Comparison of ENCODE assay signal across 10 cellular contexts in genomic region chr7:43112941-43113621, GRCh38. TPM values are rescaled to one million over a fixed set of nuclear protein-coding genes. Genes with fewer than 3 reads are reported as not detected.
DNase-seq lines count a peak whose midpoint lies in the region; ATAC-seq, FAIRE-seq and TF ChIP-seq lines count a peak whose summit lies in the region.
"Had no signal": no experiment of that assay in that cellular context is flagged by ENCODE, and none has a peak within 500 bp of the region (broad histone marks: within the 10 kb centered on the region; RNA-seq: fewer than 3 reads in every experiment).

No MANE protein-coding gene starts in this region.

- peak overlapping the region; percentile 58 for H3K4me2 ChIP-seq in keratinocyte (ENCODE audit: control insufficient read depth, extremely low read depth, insufficient read depth, low read depth, low read length)

- intact Hi-C loops in body of pancreas (cut with DNase I), result no loop called here

- no peaks in the 10 kb centered on the region for H4K20me1 ChIP-seq in keratinocyte (ENCODE audit: control insufficient read depth, extremely low read depth, insufficient read depth, low read length)

- WGBS in body of pancreas, 2 donors, result 0% methylated on average over 23 of the region's 64 CpGs; no CpG with 5 or more reads in 1 of the 2 donors

- no peaks in the 10 kb centered on the region for H3K79me2 ChIP-seq in keratinocyte (ENCODE audit: control insufficient read depth, insufficient read depth, low read length)

- H2AFZ ChIP-seq in keratinocyte (ENCODE audit: control insufficient read depth, low read length), result no peak overlapping the region

- TF ChIP-seq CTCF in body of pancreas (IDR thresholded peaks at IDR 0.05) (no peak), keratinocyte (optimal IDR thresholded peaks at IDR 0.05 in 1 of 3, IDR thresholded peaks at IDR 0.05 in 1 of 3, conservative IDR thresholded peaks at IDR 0.05 in 1 of 3; ENCODE audit: extremely low read depth in 1 of 3, insufficient read depth in 2 of 3, low read length in 3 of 3) (no peak), type B pancreatic cell (conservative IDR thresholded peaks at IDR 0.05) (no peak)

- no peaks in the 10 kb centered on the region for H3K9me1 ChIP-seq in keratinocyte (ENCODE audit: control insufficient read depth, extremely low read depth, insufficient read depth, low read length)

- no peak for TF ChIP-seq POLR2A in body of pancreas (IDR thresholded peaks at IDR 0.05)

- H3K4me3 ChIP-seq in body of pancreas, result no peak overlapping the region
- H3K4me3 ChIP-seq in keratinocyte (ENCODE audit: control insufficient read depth in 2 of 3, extremely low read depth in 1 of 3, insufficient read depth in 2 of 3, low read depth in 1 of 3, low read length in 3 of 3), result peak overlapping the region in 1 of 3 experiments; percentile 36

- H3K4me1 Mint-ChIP-seq in type B pancreatic cell (ENCODE audit: unreplicated experiment), result peaks cover 7% of the 10 kb centered on the region

- H3K27ac ChIP-seq in body of pancreas (no peak overlapping the region), keratinocyte (ENCODE audit: control insufficient read depth, insufficient read depth, low read length) (no peak overlapping the region)

- H3K9me3 ChIP-seq in body of pancreas (no peaks in the 10 kb centered on the region), keratinocyte (ENCODE audit: control insufficient read depth, low read depth, low read length) (no peaks in the 10 kb centered on the region)

- dilution Hi-C loops in keratinocyte (cut with MboI; ENCODE audit: extremely low pct_ligation_motif_present, low sequenced_read_pairs), result no loop called here

- H3K36me3 ChIP-seq in body of pancreas (replicated peaks in 1 of 2; ENCODE audit: insufficient read depth in 1 of 2, low read depth in 2 of 2) (no peaks in the 10 kb centered on the region), keratinocyte (ENCODE audit: control insufficient read depth in 2 of 2, extremely low read depth in 1 of 2, insufficient read depth in 2 of 2, low read length in 2 of 2) (no peaks in the 10 kb centered on the region)

- no peaks in the 10 kb centered on the region for H3K36me3 Mint-ChIP-seq in type B pancreatic cell
- H3K36me3 Mint-ChIP-seq: CD4-positive, CD25-positive, alpha-beta regulatory T cell had no signal

- DNase-seq in NCI-H2227 (lab: John Stamatoyannopoulos, UW; ENCODE audit: unreplicated experiment) (peak; percentile 48), NCI-H2227 treated with DMSO at 0.1 percent for 48 hours (lab: John Stamatoyannopoulos, UW) (no peak), body of pancreas (peak in 2 of 4 donors; percentile 8 to 39), keratinocyte (ENCODE audit: low read depth, low spot score) (no peak), type B pancreatic cell (ENCODE audit: extremely low spot score, unreplicated experiment) (peak; percentile 71), NCI-H1436 (lab: John Stamatoyannopoulos, UW) (no peak)
- DNase-seq: activated B cell treated with CpG ODN at 0.5 μM for 24 hours; CD4-positive, CD25-positive, alpha-beta regulatory T cell had no signal

- peak overlapping the region; percentile 65 for H3K4me3 Mint-ChIP-seq in type B pancreatic cell
- H3K4me3 Mint-ChIP-seq: activated B cell treated with CpG ODN at 0.5 μM for 24 hours had no signal

- peaks cover 15% of the 10 kb centered on the region for H3K4me1 ChIP-seq in body of pancreas
- peaks cover 2% of the 10 kb centered on the region for H3K4me1 ChIP-seq in keratinocyte (ENCODE audit: control insufficient read depth, extremely low read depth, insufficient read depth, low read length)

- ATAC-seq in body of pancreas (peak; percentile 24), GM18858 (IDR thresholded peaks at IDR 0.05; ENCODE audit: unreplicated experiment) (no peak), GM18909 (IDR thresholded peaks at IDR 0.05; ENCODE audit: poor library complexity, unreplicated experiment) (no peak)

- no peak overlapping the region for H3K27ac Mint-ChIP-seq in type B pancreatic cell
- H3K27ac Mint-ChIP-seq: activated B cell treated with CpG ODN at 0.5 μM for 24 hours; CD4-positive, CD25-positive, alpha-beta regulatory T cell had no signal

- H3K9ac ChIP-seq in keratinocyte (ENCODE audit: control insufficient read depth, extremely low read depth, insufficient read depth, low read length), result no peak overlapping the region

- FAIRE-seq in keratinocyte (lab: Jason Lieb, UNC), result no peak

- peaks cover 76% of the 10 kb centered on the region for H3K27me3 Mint-ChIP-seq in type B pancreatic cell

- H3K9me3 Mint-ChIP-seq in type B pancreatic cell, result no peaks in the 10 kb centered on the region
- H3K9me3 Mint-ChIP-seq: activated B cell treated with CpG ODN at 0.5 μM for 24 hours had no signal

- peaks cover 0 to 4% of the 10 kb centered on the region in 2 donors for H3K27me3 ChIP-seq in body of pancreas
- H3K27me3 ChIP-seq in keratinocyte (ENCODE audit: control insufficient read depth, extremely low read depth, insufficient read depth, low read length), result peaks cover 79% of the 10 kb centered on the region

RNA-seq across cellular contexts. Expression of gene HECW1, which starts 0.6 kb away (rescaled TPM):
- total RNA-seq in body of pancreas (under 1 TPM in 1 of 2 donors, not detected in 1; under 0.01 TPM), type B pancreatic cell (ENCODE audit: low replicate concordance) (0.90 and 1.4 TPM in 2 replicates)
- polyA plus RNA-seq in keratinocyte, result 0.01 to 0.04 TPM in 2 of 3 replicates, not detected in the other
- polyA plus RNA-seq in keratinocyte (2011; ENCODE audit: low read depth), result not detected
- not detected in 2 replicates for polyA plus RNA-seq in keratinocyte (2011; cell fraction: cytosol; rRNA removed)
- 0.03 and 0.04 TPM in 2 replicates for polyA plus RNA-seq in keratinocyte (2011; cell fraction: nucleus; rRNA removed)
- not detected in 2 replicates for polyA plus RNA-seq in keratinocyte (2012; ENCODE audit: low replicate concordance)
- polyA minus RNA-seq in keratinocyte, result not detected in 3 replicates
- not detected for polyA minus RNA-seq in keratinocyte (2011; cell fraction: cytosol; rRNA and poly(A)+ RNA removed)
- not detected in 2 replicates for polyA minus RNA-seq in keratinocyte (2011; cell fraction: nucleus; rRNA and poly(A)+ RNA removed)
- total RNA-seq: activated B cell treated with CpG ODN at 0.5 μM for 24 hours had no signal

Comparison
In these comparisons a context has a peak if more than half of its experiments do, and no peak if none do; other contexts are left out.
1. DNase-seq: peak in NCI-H2227 (single experiment) and type B pancreatic cell (single experiment); none in NCI-H2227 treated with DMSO at 0.1 percent for 48 hours (single experiment), keratinocyte (single experiment) and NCI-H1436 (single experiment).